Comparison of ENCODE assay signal across 10 cellular contexts in the genomic region with DNA sequence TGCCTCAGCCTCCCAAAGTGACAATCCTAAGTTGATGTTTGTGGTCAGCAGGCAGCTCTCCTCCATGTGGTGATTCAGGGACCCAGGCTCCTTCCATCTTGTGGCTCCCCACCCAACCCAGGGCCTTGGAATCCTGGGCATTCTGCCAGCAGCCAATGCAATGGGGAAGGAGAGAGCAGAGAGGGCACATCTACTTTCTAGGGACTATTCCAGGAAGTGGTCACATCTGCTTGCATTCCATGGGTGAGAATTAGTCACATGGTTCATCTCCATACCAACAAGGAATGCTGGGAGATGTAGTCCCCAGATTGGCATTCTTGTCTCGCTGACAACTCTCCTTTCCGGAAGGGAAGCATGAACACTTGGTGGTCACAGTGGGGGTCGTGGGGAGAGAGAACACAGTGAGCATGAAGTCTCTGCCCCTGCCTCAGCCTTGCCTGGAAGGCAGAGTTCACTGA. TPM values are rescaled to one million over a fixed set of nuclear protein-coding genes. Genes with fewer than 3 reads are reported as not detected.
DNase-seq lines count a peak whose midpoint lies in the region; ATAC-seq and TF ChIP-seq lines count a peak whose summit lies in the region.
"Had no signal": no experiment of that assay in that cellular context is flagged by ENCODE, and none has a peak within 500 bp of the region (broad histone marks: within the 10 kb centered on the region; RNA-seq: fewer than 3 reads in every experiment).

No MANE protein-coding gene starts in this region.

- H3K9me3 Mint-ChIP-seq in H9: peaks cover 2 to 4% of the 10 kb centered on the region in 2 experiments; a peak in 4 of 5 replicates
- H3K9me3 Mint-ChIP-seq in activated naive CD4-positive, alpha-beta T cell treated with anti-CD3 and anti-CD28 coated beads, Interleukin-2, amount 10 ng/mL, durations not matched to agents 7 days and 5 days: no peaks in the 10 kb centered on the region

- peaks cover 1 to 3% (median 3%) of the 10 kb centered on the region in 3 experiments; a peak in 1 of 7 replicates for H3K36me3 Mint-ChIP-seq in H9 (ENCODE audit: insufficient read depth in 1 of 3, low read depth in 3 of 3)
- no peaks in the 10 kb centered on the region for H3K36me3 Mint-ChIP-seq in activated naive CD4-positive, alpha-beta T cell treated with anti-CD3 and anti-CD28 coated beads, Interleukin-2, amount 10 ng/mL, durations not matched to agents 7 days and 5 days
- H3K36me3 Mint-ChIP-seq: activated naive CD8-positive, alpha-beta T cell had no signal

- H2AFZ ChIP-seq in H9 (ENCODE audit: low read length): no peak overlapping the region

- H3K23ac ChIP-seq in H9 (ENCODE audit: insufficient read length, low read depth, low read length): no peak overlapping the region

- no peaks in the 10 kb centered on the region for H4K20me1 ChIP-seq in H9 (ENCODE audit: control insufficient read depth, insufficient read depth, insufficient read length)

- no peak overlapping the region for H3T11ph ChIP-seq in H9 (ENCODE audit: low read length)

- no peak overlapping the region for H3K4ac ChIP-seq in H9 (ENCODE audit: low read depth, low read length)

- H2BK120ac ChIP-seq in H9 (ENCODE audit: low read depth, low read length, poor library complexity, severe bottlenecking): no peak overlapping the region

- H3K27me3 Mint-ChIP-seq in H9 (ENCODE audit: low read depth): peaks cover 1% of the 10 kb centered on the region; the same call in 1 of the 2 replicates
- H3K27me3 Mint-ChIP-seq in activated naive CD4-positive, alpha-beta T cell treated with anti-CD3 and anti-CD28 coated beads, Interleukin-2, amount 10 ng/mL, durations not matched to agents 7 days and 5 days: peaks cover 20% of the 10 kb centered on the region

- CTCF ChIA-PET in activated naive CD4-positive, alpha-beta T cell treated with anti-CD3 and anti-CD28 coated beads, Interleukin-2, amount 10 ng/mL, durations not matched to agents 7 days and 5 days (lab: Charles Lee): interaction anchor here (1.1 kb wide), 1 partner anchor 13 kb away, joined by 4 read pairs; no protein-coding TSS in a partner anchor

- H3K27me3 ChIP-seq in H9 (ENCODE audit: insufficient read depth, low read length): no peaks in the 10 kb centered on the region
- no peaks in the 10 kb centered on the region for H3K27me3 ChIP-seq in NT2/D1 (ENCODE audit: insufficient read depth, insufficient read length)

- H3K4me1 ChIP-seq in H9 (ENCODE audit: insufficient read depth, low read length) (peaks cover 7% of the 10 kb centered on the region; the same call in 1 of the 2 replicates), NT2/D1 (ENCODE audit: insufficient read depth, insufficient read length) (peaks cover 5% of the 10 kb centered on the region)

- H3K9ac ChIP-seq in H9 (ENCODE audit: extremely low read depth, insufficient read length, low read length) (no peak overlapping the region), NT2/D1 (ENCODE audit: insufficient read length, low read depth) (no peak overlapping the region)

- no peak overlapping the region for H4K91ac ChIP-seq in H9 (ENCODE audit: insufficient read length, low read depth, low read length)

- no peaks in the 10 kb centered on the region for H3K79me1 ChIP-seq in H9 (ENCODE audit: insufficient read depth, low read depth, low read length, poor library complexity, severe bottlenecking)

- no peak overlapping the region for H3K18ac ChIP-seq in H9 (ENCODE audit: insufficient read length, low read depth, low read length)

- H2BK20ac ChIP-seq in H9 (ENCODE audit: low read depth, low read length, poor library complexity, severe bottlenecking): no peak overlapping the region

- H4K8ac ChIP-seq in H9 (replicated peaks; ENCODE audit: insufficient read length, low read depth, low read length): no peak overlapping the region

- no peak overlapping the region for H2AK5ac ChIP-seq in H9 (ENCODE audit: insufficient read length, low read length)

- DNase-seq in AG08396 (ENCODE audit: low spot score) (peak; percentile 32), H9 (peak; percentile 79), NT2/D1 (ENCODE audit: low read depth, low spot score) (peak; percentile 77), fibroblast of mammary gland (ENCODE audit: low read depth) (peak; percentile 53), GM19240 (ENCODE audit: insufficient read length, low spot score) (no peak)
- DNase-seq in stimulated activated CD4-positive, alpha-beta T cell treated with anti-CD3 and anti-CD28 coated beads, Interleukin-4, amount 100 ng/mL, for 4 hours: no peak
- no peak for DNase-seq in activated naive CD4-positive, alpha-beta T cell treated with anti-CD3 and anti-CD28 coated beads, Interleukin-2, amount 10 ng/mL, durations not matched to agents 7 days and 5 days
- DNase-seq: Right ventricle myocardium superior had no signal

- peaks cover 13 to 30% of the 10 kb centered on the region in 2 experiments for H3K4me1 Mint-ChIP-seq in H9
- H3K4me1 Mint-ChIP-seq in activated naive CD4-positive, alpha-beta T cell treated with anti-CD3 and anti-CD28 coated beads, Interleukin-2, amount 10 ng/mL, durations not matched to agents 7 days and 5 days: no peaks in the 10 kb centered on the region

- no peak overlapping the region for H3K4me2 ChIP-seq in H9 (ENCODE audit: insufficient read depth, insufficient read length, low read length)

- peak overlapping the region in 1 of 3 experiments; percentile 16; a peak in 1 of 7 replicates for H3K27ac Mint-ChIP-seq in H9
- H3K27ac Mint-ChIP-seq in activated naive CD4-positive, alpha-beta T cell treated with anti-CD3 and anti-CD28 coated beads, Interleukin-2, amount 10 ng/mL, durations not matched to agents 7 days and 5 days: no peak overlapping the region
- H3K27ac Mint-ChIP-seq: activated naive CD8-positive, alpha-beta T cell had no signal

- H3K9me3 ChIP-seq in H9 (ENCODE audit: control insufficient read depth, low read depth, low read length) (no peaks in the 10 kb centered on the region), NT2/D1 (ENCODE audit: insufficient read depth, low read length) (no peaks in the 10 kb centered on the region)

- H2BK5ac ChIP-seq in H9 (ENCODE audit: insufficient read length, low read length): no peak overlapping the region

- no peaks in the 10 kb centered on the region for H3K23me2 ChIP-seq in H9 (ENCODE audit: insufficient read length, low read depth, low read length, poor library complexity, severe bottlenecking)

- no peak overlapping the region for H3K27ac ChIP-seq in H9 (ENCODE audit: insufficient read length, low read depth, low read length)

- no CpG with 5 or more reads among the region's 3 CpGs for WGBS in H9 (ENCODE audit: extremely low coverage, insufficient read length, low lambda C conversion rate)

- no peak overlapping the region for H4K5ac ChIP-seq in H9 (ENCODE audit: insufficient read length, low read depth, low read length)

- no peak overlapping the region for H2BK15ac ChIP-seq in H9 (ENCODE audit: low read depth, low read length)

- no peak overlapping the region for H3K56ac ChIP-seq in H9 (ENCODE audit: insufficient read length, low read depth, low read length)

- no peak overlapping the region for H3K4me3 ChIP-seq in NT2/D1 (ENCODE audit: insufficient read length, low read depth)
- no peak overlapping the region for H3K4me3 ChIP-seq in fibroblast of mammary gland (ENCODE audit: control insufficient read depth, low read depth, low read length)

- H3K14ac ChIP-seq in H9 (ENCODE audit: insufficient read depth, low read length): no peak overlapping the region

- H3K79me2 ChIP-seq in H9 (ENCODE audit: insufficient read depth, low read length): no peaks in the 10 kb centered on the region

- no peak for ATAC-seq in GM18861 (IDR thresholded peaks at IDR 0.05; ENCODE audit: unreplicated experiment)

- no peak overlapping the region for H2BK12ac ChIP-seq in H9 (ENCODE audit: insufficient read length, low read depth, low read length)

- TF ChIP-seq CTCF in H9 (conservative IDR thresholded peaks at IDR 0.05) (no peak), fibroblast of mammary gland (conservative IDR thresholded peaks at IDR 0.05; ENCODE audit: control insufficient read depth, insufficient read depth, low read depth, low read length) (no peak)

- H3K4me3 Mint-ChIP-seq in H9: peak overlapping the region in 1 of 2 experiments; percentile 54; a peak in 2 of 5 replicates
- H3K4me3 Mint-ChIP-seq in activated naive CD4-positive, alpha-beta T cell treated with anti-CD3 and anti-CD28 coated beads, Interleukin-2, amount 10 ng/mL, durations not matched to agents 7 days and 5 days: no peak overlapping the region
- H3K4me3 Mint-ChIP-seq: activated naive CD8-positive, alpha-beta T cell had no signal

- no peaks in the 10 kb centered on the region for H3K36me3 ChIP-seq in NT2/D1 (ENCODE audit: insufficient read depth, insufficient read length, low read length)

RNA-seq across cellular contexts. Expression of a gene that starts 9.9 kb away (rescaled TPM):
- 10.7 and 11.0 TPM in 2 replicates for total RNA-seq in H9 (2021)

Comparison
In these comparisons a context has a peak if more than half of its experiments do, and no peak if none do; other contexts are left out.
1. DNase-seq: peak in AG08396 (single experiment), H9 (single experiment), NT2/D1 (single experiment) and fibroblast of mammary gland (single experiment); none in GM19240 (single experiment), stimulated activated CD4-positive, alpha-beta T cell treated with anti-CD3 and anti-CD28 coated beads, Interleukin-4, amount 100 ng/mL, for 4 hours (0 of 2) and activated naive CD4-positive, alpha-beta T cell treated with anti-CD3 and anti-CD28 coated beads, Interleukin-2, amount 10 ng/mL, durations not matched to agents 7 days and 5 days (single experiment).